18 cellular contexts compared by ENCODE assay signal in genomic region chr3:171455603-171456550, GRCh38. TPM values are rescaled to one million over a fixed set of nuclear protein-coding genes. Genes with fewer than 3 reads are reported as not detected.
DNase-seq lines count a peak whose midpoint lies in the region; ATAC-seq and TF ChIP-seq lines count a peak whose summit lies in the region.
"Had no signal": no experiment of that assay in that cellular context is flagged by ENCODE, and none has a peak within 500 bp of the region (broad histone marks: within the 10 kb centered on the region; RNA-seq: fewer than 3 reads in every experiment).

No MANE protein-coding gene starts in this region.

- POLR2A ChIA-PET in CD8-positive, alpha-beta T cell (lab: Charles Lee) = no interaction called here
- POLR2A ChIA-PET in activated CD8-positive, alpha-beta T cell treated with anti-CD3 and anti-CD28 coated beads for 36 hours (lab: Charles Lee) = no interaction called here

- H3K27me3 ChIP-seq in CD4-positive, CD25-positive, alpha-beta regulatory T cell (ENCODE audit: control insufficient read depth, insufficient read depth, low read length) = no peaks in the 10 kb centered on the region
- no peaks in the 10 kb centered on the region for H3K27me3 ChIP-seq in CD8-positive, alpha-beta T cell (ENCODE audit: insufficient read depth, low read length)
- peaks cover 5% of the 10 kb centered on the region for H3K27me3 ChIP-seq in trophoblast cell (ENCODE audit: insufficient read depth, low read length)
- H3K27me3 ChIP-seq: tibial nerve had no signal

- CTCF ChIA-PET in CD8-positive, alpha-beta T cell (lab: Charles Lee) = interaction anchor here (1.5 to 1.6 kb wide), 2 partner anchors 10 to 268 kb away, joined by 4 read pairs; no protein-coding TSS in a partner anchor
- CTCF ChIA-PET in activated CD8-positive, alpha-beta T cell treated with anti-CD3 and anti-CD28 coated beads for 36 hours (lab: Charles Lee) = interaction anchor here (0.6 to 2.6 kb wide), 3 partner anchors 108 to 293 kb away, joined by 3 to 9 read pairs (median 3); no protein-coding TSS in a partner anchor

- no peak overlapping the region for H4K12ac ChIP-seq in trophoblast cell (ENCODE audit: low read depth, low read length)

- no peak overlapping the region for H3K27ac ChIP-seq in CD4-positive, CD25-positive, alpha-beta regulatory T cell (ENCODE audit: insufficient read depth, low read length, poor library complexity, severe bottlenecking)
- H3K27ac ChIP-seq in CD8-positive, alpha-beta T cell (ENCODE audit: low read depth, low read length) = no peak overlapping the region
- no peak overlapping the region for H3K27ac ChIP-seq in trophoblast cell (ENCODE audit: low read depth, low read length)
- H3K27ac ChIP-seq: epithelial cell of prostate, HL-60, tibial nerve had no signal

- no peak overlapping the region for H2BK120ac ChIP-seq in trophoblast cell (ENCODE audit: insufficient read depth, low read length, poor library complexity)

- H3K4me3 Mint-ChIP-seq in CD4-positive, CD25-positive, alpha-beta regulatory T cell = peak overlapping the region; percentile 94 to 97 (median 95)
- peak overlapping the region; percentile 96 for H3K4me3 Mint-ChIP-seq in CD8-positive, alpha-beta T cell
- no peak overlapping the region for H3K4me3 Mint-ChIP-seq in activated CD8-positive, alpha-beta T cell treated with anti-CD3 and anti-CD28 coated beads for 36 hours
- H3K4me3 Mint-ChIP-seq: activated CD4-positive, alpha-beta memory T cell treated with anti-CD3 and anti-CD28 coated beads for 36 hours had no signal

- no peak overlapping the region for H3K4me2 ChIP-seq in trophoblast cell (ENCODE audit: low read length)

- H3K27ac Mint-ChIP-seq in CD4-positive, CD25-positive, alpha-beta regulatory T cell = peak overlapping the region; percentile 2 to 93 (median 92)
- no peak overlapping the region for H3K27ac Mint-ChIP-seq in CD8-positive, alpha-beta T cell
- H3K27ac Mint-ChIP-seq in activated CD8-positive, alpha-beta T cell treated with anti-CD3 and anti-CD28 coated beads for 36 hours = peak overlapping the region; percentile 3
- H3K27ac Mint-ChIP-seq: activated CD4-positive, alpha-beta memory T cell treated with anti-CD3 and anti-CD28 coated beads for 36 hours had no signal

- H3K36me3 Mint-ChIP-seq in CD4-positive, CD25-positive, alpha-beta regulatory T cell = peaks cover 7% of the 10 kb centered on the region
- H3K36me3 Mint-ChIP-seq in CD8-positive, alpha-beta T cell = peaks cover 29% of the 10 kb centered on the region
- H3K36me3 Mint-ChIP-seq in activated CD8-positive, alpha-beta T cell treated with anti-CD3 and anti-CD28 coated beads for 36 hours (ENCODE audit: low read depth) = no peaks in the 10 kb centered on the region

- no peak overlapping the region for H2BK5ac ChIP-seq in trophoblast cell (ENCODE audit: low read depth, low read length, poor library complexity)

- no peaks in the 10 kb centered on the region for H3K9me3 ChIP-seq in CD4-positive, CD25-positive, alpha-beta regulatory T cell (ENCODE audit: control insufficient read depth in 2 of 2, low read length in 2 of 2)
- H3K9me3 ChIP-seq in CD8-positive, alpha-beta T cell (ENCODE audit: low read length) = no peaks in the 10 kb centered on the region
- no peaks in the 10 kb centered on the region for H3K9me3 ChIP-seq in trophoblast cell (ENCODE audit: insufficient read depth, low read depth, low read length)
- H3K9me3 ChIP-seq: tibial nerve had no signal

- no peak for ATAC-seq in CD4-positive, CD25-positive, alpha-beta regulatory T cell (ENCODE audit: low read depth in 2 of 2)
- no peak for ATAC-seq in CD8-positive, alpha-beta T cell
- ATAC-seq in activated CD8-positive, alpha-beta T cell treated with anti-CD3 and anti-CD28 coated beads for 36 hours = no peak
- ATAC-seq in GM19452 (IDR thresholded peaks at IDR 0.05; ENCODE audit: unreplicated experiment) (no peak), HG03039 (IDR thresholded peaks at IDR 0.05; ENCODE audit: unreplicated experiment) (no peak), esophagus mucosa (no peak)

- H2BK12ac ChIP-seq in trophoblast cell (ENCODE audit: low read length) = no peak overlapping the region

- H3K4me1 Mint-ChIP-seq in CD4-positive, CD25-positive, alpha-beta regulatory T cell = peaks cover 0 to 22% (median 9%) of the 10 kb centered on the region in 4 donors
- peaks cover 37% of the 10 kb centered on the region for H3K4me1 Mint-ChIP-seq in CD8-positive, alpha-beta T cell (ENCODE audit: low read depth)
- H3K4me1 Mint-ChIP-seq in activated CD8-positive, alpha-beta T cell treated with anti-CD3 and anti-CD28 coated beads for 36 hours (ENCODE audit: low read depth) = peaks cover 33% of the 10 kb centered on the region

- H4K8ac ChIP-seq in trophoblast cell (ENCODE audit: low read depth, low read length) = no peak overlapping the region

- H3K27me3 Mint-ChIP-seq in CD4-positive, CD25-positive, alpha-beta regulatory T cell = no peaks in the 10 kb centered on the region
- H3K27me3 Mint-ChIP-seq in CD8-positive, alpha-beta T cell (ENCODE audit: low read depth) = no peaks in the 10 kb centered on the region
- no peaks in the 10 kb centered on the region for H3K27me3 Mint-ChIP-seq in activated CD8-positive, alpha-beta T cell treated with anti-CD3 and anti-CD28 coated beads for 36 hours
- H3K27me3 Mint-ChIP-seq: activated CD4-positive, alpha-beta memory T cell treated with anti-CD3 and anti-CD28 coated beads for 36 hours had no signal

- H3K4me3 ChIP-seq in CD4-positive, CD25-positive, alpha-beta regulatory T cell (ENCODE audit: low read depth, low read length) = peak overlapping the region; percentile 99
- H3K4me3 ChIP-seq in CD8-positive, alpha-beta T cell (ENCODE audit: low read depth, low read length) = no peak overlapping the region
- H3K4me3 ChIP-seq in fibroblast of the aortic adventitia (ENCODE audit: low read depth, low read length) (no peak overlapping the region), trophoblast cell (ENCODE audit: low read depth, low read length) (no peak overlapping the region)
- H3K4me3 ChIP-seq: tibial nerve had no signal

- no peak overlapping the region for H3K9ac ChIP-seq in trophoblast cell (ENCODE audit: low read length)

- H3K14ac ChIP-seq in trophoblast cell (ENCODE audit: low read length) = no peak overlapping the region

- no peak overlapping the region for H3K23ac ChIP-seq in trophoblast cell (ENCODE audit: low read length)

- no peak overlapping the region for H3K4ac ChIP-seq in trophoblast cell (ENCODE audit: low read depth, low read length)

- no peak overlapping the region for H2AK5ac ChIP-seq in trophoblast cell (ENCODE audit: low read length)

- no peak for DNase-seq in CD4-positive, CD25-positive, alpha-beta regulatory T cell
- no peak for DNase-seq in CD8-positive, alpha-beta T cell
- no peak for DNase-seq in activated CD8-positive, alpha-beta T cell treated with anti-CD3 and anti-CD28 coated beads for 36 hours
- DNase-seq in fibroblast of the aortic adventitia (ENCODE audit: low read depth) = peak; percentile 22
- DNase-seq in trophoblast cell = no peak
- DNase-seq: activated CD4-positive, alpha-beta memory T cell treated with anti-CD3 and anti-CD28 coated beads for 36 hours; AML-193; aorta; cortex of kidney; NCI-H1048; NCI-H2081 treated with DMSO at 0.1 percent for 48 hours; NCI-H526 treated with DMSO at 0.1 percent for 48 hours had no signal

- no peak overlapping the region for H2AFZ ChIP-seq in trophoblast cell (ENCODE audit: insufficient read depth, low read length, poor library complexity)

- peaks cover 57% of the 10 kb centered on the region for H3K4me1 ChIP-seq in CD4-positive, CD25-positive, alpha-beta regulatory T cell (ENCODE audit: control insufficient read depth, insufficient read depth, low read length, poor library complexity, severe bottlenecking)
- peaks cover 37% of the 10 kb centered on the region for H3K4me1 ChIP-seq in CD8-positive, alpha-beta T cell (ENCODE audit: insufficient read depth, low read length)
- peaks cover 6 to 11% of the 10 kb centered on the region in 2 experiments for H3K4me1 ChIP-seq in trophoblast cell (ENCODE audit: control insufficient read depth in 1 of 2, insufficient read depth in 2 of 2, low read length in 2 of 2)

- H4K91ac ChIP-seq in trophoblast cell (ENCODE audit: low read depth, low read length) = no peak overlapping the region

- intact Hi-C loops in CD8-positive, alpha-beta T cell (cut with DNase I, micrococcal nuclease) = loop anchor here (5.0 to 10.0 kb wide), 6 partner anchors 99 to 1689 kb away; partner anchors contain the start of genes ACTRT3 (in 1 of the 2), MYNN (in 1 of the 2) and TERC (in 1 of the 2)
- intact Hi-C loops in activated CD8-positive, alpha-beta T cell treated with anti-CD3 and anti-CD28 coated beads for 36 hours (cut with micrococcal nuclease) = loop anchor here (5.0 to 10.0 kb wide), 2 partner anchors 106 to 291 kb away; no protein-coding TSS in a partner anchor

- H3K36me3 ChIP-seq in CD4-positive, CD25-positive, alpha-beta regulatory T cell (ENCODE audit: control insufficient read depth, insufficient read depth, low read length) = peaks cover 2% of the 10 kb centered on the region
- H3K36me3 ChIP-seq in CD8-positive, alpha-beta T cell (ENCODE audit: insufficient read depth, low read length) = no peaks in the 10 kb centered on the region
- no peaks in the 10 kb centered on the region for H3K36me3 ChIP-seq in trophoblast cell (ENCODE audit: control insufficient read depth in 1 of 2, insufficient read depth in 2 of 2, low read length in 2 of 2)
- H3K36me3 ChIP-seq: tibial nerve had no signal

- H3K79me2 ChIP-seq in trophoblast cell (ENCODE audit: control insufficient read depth, insufficient read depth, low read length, poor library complexity) = no peaks in the 10 kb centered on the region

- no peak for TF ChIP-seq CTCF in CD8-positive, alpha-beta T cell (IDR thresholded peaks at IDR 0.05)
- no peak for TF ChIP-seq CTCF in activated CD8-positive, alpha-beta T cell treated with anti-CD3 and anti-CD28 coated beads for 36 hours (IDR thresholded peaks at IDR 0.05)
- no peak for TF ChIP-seq CTCF in fibroblast of the aortic adventitia (IDR thresholded peaks at IDR 0.05; ENCODE audit: insufficient read depth, low read length)

- peaks cover 0 to 2% (median 0%) of the 10 kb centered on the region in 7 donors for H3K9me3 Mint-ChIP-seq in CD4-positive, CD25-positive, alpha-beta regulatory T cell
- no peaks in the 10 kb centered on the region for H3K9me3 Mint-ChIP-seq in CD8-positive, alpha-beta T cell
- H3K9me3 Mint-ChIP-seq in activated CD8-positive, alpha-beta T cell treated with anti-CD3 and anti-CD28 coated beads for 36 hours = no peaks in the 10 kb centered on the region
- H3K9me3 Mint-ChIP-seq: activated CD4-positive, alpha-beta memory T cell treated with anti-CD3 and anti-CD28 coated beads for 36 hours had no signal

- no CpG with 5 or more reads among the region's 5 CpGs for WGBS in trophoblast cell (ENCODE audit: extremely low coverage, insufficient coverage, insufficient read length)

- no peaks in the 10 kb centered on the region for H3K79me1 ChIP-seq in trophoblast cell (ENCODE audit: low read length)

- H3K18ac ChIP-seq in trophoblast cell (ENCODE audit: low read length) = no peak overlapping the region

RNA-seq across cellular contexts. Expression of gene TNIK, which starts 4.3 kb away (rescaled TPM):
- 162 TPM for total RNA-seq in CD4-positive, CD25-positive, alpha-beta regulatory T cell
- polyA plus RNA-seq in CD4-positive, CD25-positive, alpha-beta regulatory T cell = 10 to 100 TPM; 14.7 to 26.7 (median 22.0) TPM
- total RNA-seq in CD8-positive, alpha-beta T cell = 10 to 100 TPM; 60.8 to 65.1 TPM
- total RNA-seq in activated CD8-positive, alpha-beta T cell treated with anti-CD3 and anti-CD28 coated beads for 36 hours = 10 to 100 TPM; 25.1 to 28.8 TPM
- 21.5 and 24.2 TPM in 2 replicates for total RNA-seq in fibroblast of the aortic adventitia (ENCODE audit: low replicate concordance)
- 0.75 and 0.96 TPM in 2 replicates for polyA plus RNA-seq in trophoblast cell (2013)
- total RNA-seq in esophagus mucosa = 3.0 TPM
